ENCODE assay signal across 12 cellular contexts in the genomic region with DNA sequence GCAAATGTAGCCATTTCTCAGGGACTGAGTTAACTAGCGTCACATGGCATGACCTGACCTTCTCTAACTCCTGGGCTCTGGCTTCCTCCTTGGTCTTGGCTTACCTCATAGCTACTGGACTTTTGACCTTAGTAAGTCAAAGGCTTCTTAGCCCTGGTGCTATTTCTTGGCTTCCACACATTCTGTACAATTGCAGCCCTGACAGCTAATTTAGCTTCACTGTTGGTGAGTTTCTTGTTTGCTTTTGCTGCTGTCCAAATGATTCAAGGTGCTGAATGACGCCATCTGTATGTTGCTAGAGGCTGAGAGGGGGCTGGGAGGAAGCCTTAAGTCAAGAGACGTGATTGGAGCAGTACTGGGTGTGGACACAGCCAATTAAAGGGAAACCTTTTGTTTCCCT.
DNase-seq lines count a peak whose midpoint lies in the region; ATAC-seq and TF ChIP-seq lines count a peak whose summit lies in the region.
"Had no signal": no experiment of that assay in that cellular context is flagged by ENCODE, and none has a peak within 500 bp of the region (broad histone marks: within the 10 kb centered on the region; RNA-seq: fewer than 3 reads in every experiment).

No MANE protein-coding gene starts in this region.

- H3K4me2 ChIP-seq in fibroblast of lung (ENCODE audit: extremely low read depth, insufficient read depth, low read length), result no peak overlapping the region

- H3K9ac ChIP-seq in fibroblast of lung (ENCODE audit: insufficient read depth, low read length), result no peak overlapping the region

- peaks cover 31% of the 10 kb centered on the region for H3K4me1 Mint-ChIP-seq in progenitor cell of endocrine pancreas (ENCODE audit: low read depth)

- no peak overlapping the region for H2AFZ ChIP-seq in fibroblast of lung (ENCODE audit: low read length)

- H3K27ac Mint-ChIP-seq in progenitor cell of endocrine pancreas, result peak overlapping the region; percentile 60

- no peaks in the 10 kb centered on the region for H3K79me2 ChIP-seq in fibroblast of lung (ENCODE audit: control insufficient read depth, insufficient read depth, low read length)

- H3K36me3 Mint-ChIP-seq in progenitor cell of endocrine pancreas (ENCODE audit: insufficient read depth), result peaks cover 7% of the 10 kb centered on the region

- H3K4me3 Mint-ChIP-seq in progenitor cell of endocrine pancreas (ENCODE audit: low read depth), result no peak overlapping the region

- no peaks in the 10 kb centered on the region for H3K9me3 ChIP-seq in fibroblast of lung (ENCODE audit: control insufficient read depth, insufficient read depth, low read depth, low read length)
- H3K9me3 ChIP-seq: Peyer's patch had no signal

- DNase-seq in NCI-H2081 (lab: John Stamatoyannopoulos, UW) (peak; percentile 44 to 79), NCI-H2081 treated with DMSO at 0.1 percent for 48 hours (lab: John Stamatoyannopoulos, UW) (no peak), NCI-H510A treated with DMSO at 0.1 percent for 48 hours (lab: John Stamatoyannopoulos, UW) (peak; percentile 52), fibroblast of lung (ENCODE audit: low read depth in 2 of 2) (peak; percentile 49 to 98), progenitor cell of endocrine pancreas (ENCODE audit: low spot score, unreplicated experiment) (peak; percentile 14), GM10266 (ENCODE audit: extremely low spot score) (no peak), activated gamma-delta T cell treated with Interleukin-2 at 50 U/mL for 16 hours (no peak)
- DNase-seq: activated CD4-positive, CD25-positive, alpha-beta regulatory T cell treated with anti-CD3 and anti-CD28 coated beads, Interleukin-2, amount 50 U/mL, for 72 hours; EL; MM.1S; Peyer's patch had no signal

- ATAC-seq in GM19023 (IDR thresholded peaks at IDR 0.05; ENCODE audit: unreplicated experiment), result no peak

- H3K4me1 ChIP-seq in fibroblast of lung (ENCODE audit: control insufficient read depth, extremely low read depth, insufficient read depth, low read length), result peaks cover 11% of the 10 kb centered on the region
- H3K4me1 ChIP-seq: Peyer's patch had no signal

- no peak overlapping the region for H3K27ac ChIP-seq in fibroblast of lung (ENCODE audit: insufficient read depth, low read length)
- H3K27ac ChIP-seq: Peyer's patch had no signal

- no peak overlapping the region for H3K4me3 ChIP-seq in fibroblast of lung (replicated peaks in 1 of 4; ENCODE audit: control extremely low read depth in 1 of 4, insufficient read depth in 1 of 4, low read depth in 3 of 4, low read length in 4 of 4)
- H3K4me3 ChIP-seq: Peyer's patch had no signal

- no peaks in the 10 kb centered on the region for H3K36me3 ChIP-seq in fibroblast of lung (ENCODE audit: control insufficient read depth, insufficient read depth, low read length)
- H3K36me3 ChIP-seq: Peyer's patch had no signal

- TF ChIP-seq CTCF in fibroblast of lung (conservative IDR thresholded peaks at IDR 0.05 in 1 of 2, IDR thresholded peaks at IDR 0.05 in 1 of 2; ENCODE audit: low read depth in 1 of 2, low read length in 2 of 2) (no peak), progenitor cell of endocrine pancreas (IDR thresholded peaks at IDR 0.05; ENCODE audit: unreplicated experiment) (no peak), GM10266 (IDR thresholded peaks at IDR 0.05; ENCODE audit: control insufficient read depth, insufficient read depth, low read depth, missing control alignments) (no peak)

- H3K9me3 Mint-ChIP-seq in progenitor cell of endocrine pancreas (ENCODE audit: low read depth), result peaks cover 3% of the 10 kb centered on the region

- H3K27me3 Mint-ChIP-seq in progenitor cell of endocrine pancreas, result no peaks in the 10 kb centered on the region

- H4K20me1 ChIP-seq in fibroblast of lung (ENCODE audit: control insufficient read depth, extremely low read depth, insufficient read depth, low read length), result no peaks in the 10 kb centered on the region

- no peaks in the 10 kb centered on the region for H3K27me3 ChIP-seq in fibroblast of lung (ENCODE audit: control insufficient read depth, insufficient read depth, low read length)
- H3K27me3 ChIP-seq: Peyer's patch had no signal

Comparison
In these comparisons a context has a peak if more than half of its experiments do, and no peak if none do; other contexts are left out.
1. DNase-seq: peak in NCI-H2081 (2 of 2), NCI-H510A treated with DMSO at 0.1 percent for 48 hours (single experiment), fibroblast of lung (2 of 2) and progenitor cell of endocrine pancreas (single experiment); none in NCI-H2081 treated with DMSO at 0.1 percent for 48 hours (single experiment), GM10266 (single experiment) and activated gamma-delta T cell treated with Interleukin-2 at 50 U/mL for 16 hours (single experiment).